In the genomic region with DNA sequence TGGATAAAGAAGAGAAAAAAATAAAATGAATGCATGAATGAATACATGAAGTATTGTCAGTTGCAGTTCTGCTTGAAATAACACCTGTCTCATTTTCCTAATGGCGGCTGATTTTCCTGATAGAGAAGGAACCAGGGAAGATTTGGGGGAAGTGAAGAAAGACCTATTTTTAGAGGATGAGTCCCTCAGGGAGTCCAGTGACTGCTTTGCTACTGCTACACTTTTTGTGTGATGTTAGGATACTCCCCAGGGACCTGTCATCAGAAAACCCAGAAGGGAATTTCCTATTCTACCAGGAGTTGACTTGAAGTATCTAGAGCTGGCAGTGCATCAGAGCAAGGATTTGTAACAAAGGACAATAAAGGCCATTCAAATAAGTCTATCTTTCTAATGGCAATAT, we compare ENCODE assay signal across 28 cellular contexts.
DNase-seq lines count a peak whose midpoint lies in the region; ATAC-seq, FAIRE-seq and TF ChIP-seq lines count a peak whose summit lies in the region.
"Had no signal": no experiment of that assay in that cellular context is flagged by ENCODE, and none has a peak within 500 bp of the region (broad histone marks: within the 10 kb centered on the region; RNA-seq: fewer than 3 reads in every experiment).

No MANE protein-coding gene starts in this region.

- peaks cover 5% of the 10 kb centered on the region for H3K27me3 Mint-ChIP-seq in activated CD8-positive, alpha-beta T cell treated with anti-CD3 and anti-CD28 coated beads, Interleukin-2, amount 10 ng/mL, durations not matched to agents 7 days and 5 days (ENCODE audit: low read depth)
- H3K27me3 Mint-ChIP-seq: activated CD4-positive, alpha-beta T cell treated with anti-CD3 and anti-CD28 coated beads for 36 hours; activated naive CD8-positive, alpha-beta T cell treated with anti-CD3 and anti-CD28 coated beads, Interleukin-2, amount 50 U/mL, for 24 hours; activated T-cell treated with anti-CD3 and anti-CD28 coated beads, Interleukin-2, amount 50 U/mL, for 24 hours had no signal

- no peaks in the 10 kb centered on the region for H3K79me2 ChIP-seq in OCI-LY3 (ENCODE audit: low read length)

- H3K4me3 ChIP-seq in A673 (ENCODE audit: low read depth, low read length, poor library complexity, severe bottlenecking), result no peak overlapping the region
- no peak overlapping the region for H3K4me3 ChIP-seq in OCI-LY3 (ENCODE audit: low read length)
- no peak overlapping the region for H3K4me3 ChIP-seq in sigmoid colon
- H3K4me3 ChIP-seq: GM23248, SJSA1, suprapubic skin had no signal

- TF ChIP-seq POLR2A in sigmoid colon (IDR thresholded peaks at IDR 0.05), result no peak

- H3K27me3 ChIP-seq in A673 (replicated peaks; ENCODE audit: insufficient read depth, low read depth, low read length, poor library complexity) (no peaks in the 10 kb centered on the region), OCI-LY3 (ENCODE audit: low read depth, low read length) (no peaks in the 10 kb centered on the region; the same call in 1 of the 2 replicates), sigmoid colon (no peaks in the 10 kb centered on the region)
- H3K27me3 ChIP-seq: neutrophil, SJSA1, suprapubic skin had no signal

- H3K4me3 Mint-ChIP-seq in activated CD8-positive, alpha-beta T cell treated with anti-CD3 and anti-CD28 coated beads, Interleukin-2, amount 10 ng/mL, durations not matched to agents 7 days and 5 days, result no peak overlapping the region
- H3K4me3 Mint-ChIP-seq: activated CD4-positive, alpha-beta T cell treated with anti-CD3 and anti-CD28 coated beads for 36 hours; activated naive CD8-positive, alpha-beta T cell treated with anti-CD3 and anti-CD28 coated beads, Interleukin-2, amount 50 U/mL, for 24 hours; activated T-cell treated with anti-CD3 and anti-CD28 coated beads, Interleukin-2, amount 50 U/mL, for 24 hours; HFFc6; T-helper 17 cell had no signal

- DNase-seq in A673 (ENCODE audit: low spot score), result peak; percentile 84
- DNase-seq in GM18507 (ENCODE audit: extremely low spot score, insufficient read length, low read depth), result no peak
- DNase-seq in left cardiac atrium, result no peak
- DNase-seq in sigmoid colon, result no peak
- no peak for DNase-seq in SIG-M5 (lab: John Stamatoyannopoulos, UW)
- no peak for DNase-seq in activated CD8-positive, alpha-beta T cell treated with anti-CD3 and anti-CD28 coated beads, Interleukin-2, amount 10 ng/mL, durations not matched to agents 7 days and 5 days
- DNase-seq: activated CD4-positive, alpha-beta T cell treated with anti-CD3 and anti-CD28 coated beads for 36 hours; activated CD8-positive, alpha-beta memory T cell treated with anti-CD3 and anti-CD28 coated beads for 24 hours; activated gamma-delta T cell treated with Interleukin-2 at 50 U/mL for 16 hours; activated naive CD8-positive, alpha-beta T cell treated with anti-CD3 and anti-CD28 coated beads, Interleukin-2, amount 50 U/mL, for 24 hours; activated T-cell treated with anti-CD3 and anti-CD28 coated beads, Interleukin-2, amount 50 U/mL, for 24 hours; cerebellar nuclear complex; glutamatergic neuron; GM23248; HFFc6; NCI-H1092; NCI-H2029 treated with DMSO at 0.1 percent for 48 hours; small intestine; stimulated activated CD4-positive, alpha-beta T cell treated with anti-CD3 and anti-CD28 coated beads, Interleukin-1b, Interleukin-23, amount 100 ng/mL, for 48 hours; T-helper 17 cell had no signal

- no peaks in the 10 kb centered on the region for H3K9me3 ChIP-seq in A673 (ENCODE audit: low read depth, low read length, poor library complexity, severe bottlenecking)
- no peaks in the 10 kb centered on the region for H3K9me3 ChIP-seq in OCI-LY3 (ENCODE audit: insufficient read depth, low read length)
- no peaks in the 10 kb centered on the region for H3K9me3 ChIP-seq in sigmoid colon
- H3K9me3 ChIP-seq: neutrophil, SJSA1, suprapubic skin had no signal

- 84 to 96% methylated on average over 1 of the region's 1 CpG for WGBS in sigmoid colon, 2 donors

- no TSS peak for BruUV-seq in A673 (replicated peaks; lab: Mats Ljungman, UMichigan)

- intact Hi-C loops in A673 (cut with micrococcal nuclease; ENCODE audit: unreplicated experiment) (no loop called here), left cardiac atrium (cut with DNase I) (no loop called here), sigmoid colon (cut with DNase I) (no loop called here)

- TF ChIP-seq EP300 in sigmoid colon (IDR thresholded peaks at IDR 0.05), result no peak

- no peaks in the 10 kb centered on the region for H4K20me1 ChIP-seq in OCI-LY3 (ENCODE audit: insufficient read depth, low read length)

- no peaks in the 10 kb centered on the region for H3K4me1 Mint-ChIP-seq in activated CD8-positive, alpha-beta T cell treated with anti-CD3 and anti-CD28 coated beads, Interleukin-2, amount 10 ng/mL, durations not matched to agents 7 days and 5 days (ENCODE audit: low read depth)
- H3K4me1 Mint-ChIP-seq: activated naive CD8-positive, alpha-beta T cell treated with anti-CD3 and anti-CD28 coated beads, Interleukin-2, amount 50 U/mL, for 24 hours had no signal

- H3K36me3 ChIP-seq in A673 (ENCODE audit: insufficient read depth, low read length, poor library complexity, severe bottlenecking) (no peaks in the 10 kb centered on the region), OCI-LY3 (replicated peaks; ENCODE audit: low read depth, low read length) (no peaks in the 10 kb centered on the region), sigmoid colon (no peaks in the 10 kb centered on the region)
- H3K36me3 ChIP-seq: neutrophil, SJSA1, suprapubic skin had no signal

- no peak overlapping the region for H3K27ac Mint-ChIP-seq in activated CD8-positive, alpha-beta T cell treated with anti-CD3 and anti-CD28 coated beads, Interleukin-2, amount 10 ng/mL, durations not matched to agents 7 days and 5 days
- H3K27ac Mint-ChIP-seq: activated CD4-positive, alpha-beta T cell treated with anti-CD3 and anti-CD28 coated beads for 36 hours; activated naive CD8-positive, alpha-beta T cell treated with anti-CD3 and anti-CD28 coated beads, Interleukin-2, amount 50 U/mL, for 24 hours; activated T-cell treated with anti-CD3 and anti-CD28 coated beads, Interleukin-2, amount 50 U/mL, for 24 hours; HFFc6; T-helper 17 cell had no signal

- ATAC-seq in HG03159 (IDR thresholded peaks at IDR 0.05; ENCODE audit: unreplicated experiment) (peak; percentile 51), left cardiac atrium (no peak)
- ATAC-seq in activated CD8-positive, alpha-beta T cell treated with anti-CD3 and anti-CD28 coated beads, Interleukin-2, amount 10 ng/mL, durations not matched to agents 7 days and 5 days, result no peak
- ATAC-seq: activated CD4-positive, alpha-beta T cell treated with anti-CD3 and anti-CD28 coated beads for 36 hours; activated naive CD8-positive, alpha-beta T cell treated with anti-CD3 and anti-CD28 coated beads, Interleukin-2, amount 50 U/mL, for 24 hours; T-helper 17 cell had no signal

- no peaks in the 10 kb centered on the region for H3K9me3 Mint-ChIP-seq in activated CD8-positive, alpha-beta T cell treated with anti-CD3 and anti-CD28 coated beads, Interleukin-2, amount 10 ng/mL, durations not matched to agents 7 days and 5 days (ENCODE audit: insufficient read depth)
- H3K9me3 Mint-ChIP-seq: activated naive CD8-positive, alpha-beta T cell treated with anti-CD3 and anti-CD28 coated beads, Interleukin-2, amount 50 U/mL, for 24 hours; activated T-cell treated with anti-CD3 and anti-CD28 coated beads, Interleukin-2, amount 50 U/mL, for 24 hours; HFFc6 had no signal

- H3K4me1 ChIP-seq in A673 (ENCODE audit: insufficient read depth, low read length, poor library complexity, severe bottlenecking), result peaks cover 26% of the 10 kb centered on the region
- peaks cover 34% of the 10 kb centered on the region for H3K4me1 ChIP-seq in OCI-LY3 (ENCODE audit: low read length)
- no peaks in the 10 kb centered on the region for H3K4me1 ChIP-seq in sigmoid colon
- H3K4me1 ChIP-seq: SJSA1, suprapubic skin had no signal

- CTCF ChIA-PET in A673 (lab: Charles Lee), result no interaction called here
- CTCF ChIA-PET in activated CD8-positive, alpha-beta T cell treated with anti-CD3 and anti-CD28 coated beads, Interleukin-2, amount 10 ng/mL, durations not matched to agents 7 days and 5 days (lab: Charles Lee), result interaction anchor here (1.9 kb wide), 1 partner anchor 260 kb away, joined by 5 read pairs; no protein-coding TSS in a partner anchor

- no peak overlapping the region for H3K9ac ChIP-seq in OCI-LY3 (ENCODE audit: low read length)
- H3K9ac ChIP-seq: GM23248 had no signal

- POLR2A ChIA-PET in A673 (lab: Charles Lee; ENCODE audit: low non-redundant PET), result no interaction called here
- POLR2A ChIA-PET in activated CD8-positive, alpha-beta T cell treated with anti-CD3 and anti-CD28 coated beads, Interleukin-2, amount 10 ng/mL, durations not matched to agents 7 days and 5 days (lab: Charles Lee), result no interaction called here

- peak overlapping the region; percentile 5; the same call in 1 of the 2 replicates for H3K4me2 ChIP-seq in OCI-LY3 (ENCODE audit: low read length)

- no peak overlapping the region for H3K27ac ChIP-seq in A673 (ENCODE audit: low read depth, low read length, poor library complexity, severe bottlenecking)
- H3K27ac ChIP-seq in OCI-LY3 (ENCODE audit: low read length), result no peak overlapping the region
- H3K27ac ChIP-seq in sigmoid colon, result no peak overlapping the region
- H3K27ac ChIP-seq: GM23248, HL-60, neutrophil, SJSA1, suprapubic skin had no signal

- no peak overlapping the region for H2AFZ ChIP-seq in OCI-LY3 (ENCODE audit: low read depth, low read length)
- H2AFZ ChIP-seq: GM23248 had no signal

- FAIRE-seq in GM18507 (lab: Jason Lieb, UNC), result peak; percentile 52
- FAIRE-seq: GM12891, small intestine, urothelium cell line had no signal

- no peak for TF ChIP-seq CTCF in A673 (conservative IDR thresholded peaks at IDR 0.05; ENCODE audit: low read depth, low read length)
- no peak for TF ChIP-seq CTCF in OCI-LY3 (IDR thresholded peaks at IDR 0.05; ENCODE audit: low read depth, low read length)
- no peak for TF ChIP-seq CTCF in sigmoid colon (IDR thresholded peaks at IDR 0.05)

- H3K36me3 Mint-ChIP-seq in activated CD8-positive, alpha-beta T cell treated with anti-CD3 and anti-CD28 coated beads, Interleukin-2, amount 10 ng/mL, durations not matched to agents 7 days and 5 days (ENCODE audit: low read depth), result no peaks in the 10 kb centered on the region
